8 cellular contexts compared by ENCODE assay signal in genomic region chr16:11296706-11297491, GRCh38. TPM values are rescaled to one million over a fixed set of nuclear protein-coding genes. Genes with fewer than 3 reads are reported as not detected.
DNase-seq lines count a peak whose midpoint lies in the region; ATAC-seq and FAIRE-seq lines count a peak whose summit lies in the region.

No MANE protein-coding gene starts in this region.

- no peak for FAIRE-seq in frontal cortex (lab: Jason Lieb, UNC)

- H3K9me3 Mint-ChIP-seq in activated naive CD8-positive, alpha-beta T cell treated with anti-CD3 and anti-CD28 coated beads, Interleukin-2, amount 10 ng/mL, durations not matched to agents 7 days and 5 days = no peaks in the 10 kb centered on the region

- H3K27me3 ChIP-seq in mucosa of rectum (ENCODE audit: control insufficient read depth in 2 of 2, insufficient read depth in 2 of 2, low read length in 2 of 2) = no peaks in the 10 kb centered on the region

- POLR2A ChIA-PET in activated naive CD8-positive, alpha-beta T cell treated with anti-CD3 and anti-CD28 coated beads, Interleukin-2, amount 10 ng/mL, durations not matched to agents 7 days and 5 days (lab: Charles Lee) = interaction anchor here (1.1 to 4.6 kb wide), 12 partner anchors 13 to 63 kb away, joined by 3 to 68 read pairs (median 6); partner anchors contain the start of gene SOCS1

- H3K4me1 Mint-ChIP-seq in activated naive CD8-positive, alpha-beta T cell treated with anti-CD3 and anti-CD28 coated beads, Interleukin-2, amount 10 ng/mL, durations not matched to agents 7 days and 5 days = peaks cover 51% of the 10 kb centered on the region

- no peaks in the 10 kb centered on the region for H3K36me3 ChIP-seq in mucosa of rectum (ENCODE audit: control insufficient read depth in 2 of 2, insufficient read depth in 2 of 2, low read length in 2 of 2)

- H3K36me3 Mint-ChIP-seq in activated naive CD8-positive, alpha-beta T cell treated with anti-CD3 and anti-CD28 coated beads, Interleukin-2, amount 10 ng/mL, durations not matched to agents 7 days and 5 days = no peaks in the 10 kb centered on the region

- H3K4me3 ChIP-seq in GM08714 (ENCODE audit: low read length) (peak overlapping the region; percentile 31; the same call in 1 of the 2 replicates), mucosa of rectum (ENCODE audit: low read length in 2 of 2) (peak overlapping the region; percentile 33 to 60)

- DNase-seq in activated naive CD8-positive, alpha-beta T cell treated with anti-CD3 and anti-CD28 coated beads, Interleukin-2, amount 10 ng/mL, durations not matched to agents 7 days and 5 days = no peak
- no peak for DNase-seq in frontal cortex (ENCODE audit: low spot score in 2 of 2)
- no peak for DNase-seq in CD1c-positive myeloid dendritic cell (ENCODE audit: extremely low spot score)
- no peak for DNase-seq in NCI-H345 treated with DMSO at 0.1 percent for 48 hours (lab: John Stamatoyannopoulos, UW; ENCODE audit: unreplicated experiment)

- ATAC-seq in HG02798 (IDR thresholded peaks at IDR 0.05; ENCODE audit: poor library complexity, unreplicated experiment) (peak; percentile 29), HG02623 (IDR thresholded peaks at IDR 0.05; ENCODE audit: unreplicated experiment) (no peak)
- peak; percentile 28 for ATAC-seq in activated naive CD8-positive, alpha-beta T cell treated with anti-CD3 and anti-CD28 coated beads, Interleukin-2, amount 10 ng/mL, durations not matched to agents 7 days and 5 days (ENCODE audit: low read depth)

- peak overlapping the region; percentile 77 for H3K4me3 Mint-ChIP-seq in activated naive CD8-positive, alpha-beta T cell treated with anti-CD3 and anti-CD28 coated beads, Interleukin-2, amount 10 ng/mL, durations not matched to agents 7 days and 5 days

- peak overlapping the region; percentile 91 for H3K27ac Mint-ChIP-seq in activated naive CD8-positive, alpha-beta T cell treated with anti-CD3 and anti-CD28 coated beads, Interleukin-2, amount 10 ng/mL, durations not matched to agents 7 days and 5 days

- H3K9ac ChIP-seq in mucosa of rectum (ENCODE audit: low read depth in 1 of 2, low read length in 2 of 2) = peak overlapping the region in 1 of 2 donors; percentile 34

- no peaks in the 10 kb centered on the region for H3K9me3 ChIP-seq in mucosa of rectum (ENCODE audit: control insufficient read depth in 2 of 2, low read length in 2 of 2)

- H3K27me3 Mint-ChIP-seq in activated naive CD8-positive, alpha-beta T cell treated with anti-CD3 and anti-CD28 coated beads, Interleukin-2, amount 10 ng/mL, durations not matched to agents 7 days and 5 days = peaks cover 4% of the 10 kb centered on the region

- peaks cover 12 to 14% of the 10 kb centered on the region in 2 donors for H3K4me1 ChIP-seq in mucosa of rectum (ENCODE audit: control insufficient read depth in 2 of 2, insufficient read depth in 2 of 2, low read length in 2 of 2)

- no peak overlapping the region for H3K27ac ChIP-seq in mucosa of rectum (ENCODE audit: low read depth in 2 of 2, low read length in 2 of 2)

RNA-seq across cellular contexts. Expression of gene PRM1, which starts 15.8 kb away (rescaled TPM):
- not detected for total RNA-seq in activated naive CD8-positive, alpha-beta T cell treated with anti-CD3 and anti-CD28 coated beads, Interleukin-2, amount 10 ng/mL, durations not matched to agents 7 days and 5 days
- not detected for total RNA-seq in frontal cortex

RNA-seq across cellular contexts. Expression of gene PRM2, which starts 20.6 kb away (rescaled TPM):
- not detected for total RNA-seq in activated naive CD8-positive, alpha-beta T cell treated with anti-CD3 and anti-CD28 coated beads, Interleukin-2, amount 10 ng/mL, durations not matched to agents 7 days and 5 days
- total RNA-seq in frontal cortex = not detected

RNA-seq across cellular contexts. Expression of gene PRM3, which starts 23.5 kb away (rescaled TPM):
- not detected for total RNA-seq in activated naive CD8-positive, alpha-beta T cell treated with anti-CD3 and anti-CD28 coated beads, Interleukin-2, amount 10 ng/mL, durations not matched to agents 7 days and 5 days
- not detected for total RNA-seq in frontal cortex

RNA-seq across cellular contexts. Expression of gene TNP2, which starts 27.8 kb away (rescaled TPM):
- total RNA-seq in activated naive CD8-positive, alpha-beta T cell treated with anti-CD3 and anti-CD28 coated beads, Interleukin-2, amount 10 ng/mL, durations not matched to agents 7 days and 5 days = not detected
- total RNA-seq in frontal cortex = not detected

RNA-seq across cellular contexts. Expression of gene SOCS1, which starts 40.9 kb away (rescaled TPM):
- 100 to 1,000 TPM; 165 to 176 TPM for total RNA-seq in activated naive CD8-positive, alpha-beta T cell treated with anti-CD3 and anti-CD28 coated beads, Interleukin-2, amount 10 ng/mL, durations not matched to agents 7 days and 5 days
- total RNA-seq in frontal cortex = 0.82 TPM
